8 cellular contexts compared by ENCODE assay signal in genomic region chr1:203006948-203007871, GRCh38. TPM values are rescaled to one million over a fixed set of nuclear protein-coding genes. Genes with fewer than 3 reads are reported as not detected.
DNase-seq lines count a peak whose midpoint lies in the region; ATAC-seq and TF ChIP-seq lines count a peak whose summit lies in the region.

TMEM183A (plus strand) TSS chr1:203007374; CDS start chr1:203007466, 92 bp downstream.

- H3K4me2 ChIP-seq in parathyroid adenoma (ENCODE audit: low read length) = peak within 1 kb of the TSS; percentile 65

- H3K27me3 ChIP-seq in adipocyte (replicated peaks; ENCODE audit: control insufficient read depth, insufficient read depth, low read length) (no peaks in the 10 kb centered on the region), cardiac muscle cell (no peaks in the 10 kb centered on the region), parathyroid adenoma (ENCODE audit: control insufficient read depth, insufficient read depth, low read length) (no peaks in the 10 kb centered on the region), tibial nerve (no peaks in the 10 kb centered on the region)

- peaks cover 13% of the 10 kb centered on the region for H3K4me1 ChIP-seq in adipocyte (ENCODE audit: control insufficient read depth, insufficient read depth, low read length)
- peaks cover 5% of the 10 kb centered on the region for H3K4me1 ChIP-seq in cardiac muscle cell (ENCODE audit: low read depth)
- H3K4me1 ChIP-seq in parathyroid adenoma = no peaks in the 10 kb centered on the region
- H3K4me1 ChIP-seq in tibial nerve = peaks cover 0 to 26% (median 12%) of the 10 kb centered on the region in 4 donors

- peaks cover 35% of the 10 kb centered on the region for H3K36me3 ChIP-seq in adipocyte (ENCODE audit: control insufficient read depth, insufficient read depth, low read length, severe bottlenecking)
- peaks cover 27% of the 10 kb centered on the region for H3K36me3 ChIP-seq in cardiac muscle cell
- no peaks in the 10 kb centered on the region for H3K36me3 ChIP-seq in parathyroid adenoma (ENCODE audit: control insufficient read depth, insufficient read depth, low read length)
- H3K36me3 ChIP-seq in tibial nerve = peaks cover 0 to 34% (median 0%) of the 10 kb centered on the region in 3 donors

- H3K79me2 ChIP-seq in parathyroid adenoma = peaks cover 3% of the 10 kb centered on the region

- DNase-seq in GM12865 (ENCODE audit: low read depth) (peak; percentile 99), NCI-H1436 (lab: John Stamatoyannopoulos, UW) (peak; percentile 99), T follicular helper cell (ENCODE audit: low read depth) (peak; percentile 94), adipocyte (ENCODE audit: low read depth) (peak; percentile 99), cardiac muscle cell (ENCODE audit: low read depth in 1 of 2, low spot score in 1 of 2) (peak; percentile 98), tibial nerve (ENCODE audit: low spot score in 2 of 2) (peak; percentile 93 to 94)

- H3K27ac ChIP-seq in cardiac muscle cell (peak within 1 kb of the TSS; percentile 96), parathyroid adenoma (peak within 1 kb of the TSS; percentile 87), tibial nerve (peak within 1 kb of the TSS; percentile 71 to 94 (median 90))

- peak; percentile 95 for ATAC-seq in HG02763 (IDR thresholded peaks at IDR 0.05; ENCODE audit: unreplicated experiment)

- H2AFZ ChIP-seq in parathyroid adenoma = peak within 1 kb of the TSS; percentile 90

- peak; percentile 76 to 92 for TF ChIP-seq POLR2A in tibial nerve (IDR thresholded peaks at IDR 0.05)

- H3K9ac ChIP-seq in adipocyte (ENCODE audit: low read length) (peak within 1 kb of the TSS; percentile 98), parathyroid adenoma (peak within 1 kb of the TSS; percentile 94)

- TF ChIP-seq CTCF in GM12865 (IDR thresholded peaks at IDR 0.05; ENCODE audit: insufficient read depth, low read depth, low read length, missing control alignments) = no peak
- TF ChIP-seq CTCF in cardiac muscle cell (IDR thresholded peaks at IDR 0.05; ENCODE audit: low read depth, low read length) = no peak
- TF ChIP-seq CTCF in parathyroid adenoma (IDR thresholded peaks at IDR 0.05) = no peak
- TF ChIP-seq CTCF in tibial nerve (IDR thresholded peaks at IDR 0.05) = no peak

- 0 to 1% methylated on average over 34 to 55 of the region's 78 CpGs for WGBS in tibial nerve, 2 donors

- H3K9me3 ChIP-seq in adipocyte (ENCODE audit: control insufficient read depth, low read length) (no peaks in the 10 kb centered on the region), cardiac muscle cell (ENCODE audit: low read depth) (no peaks in the 10 kb centered on the region), parathyroid adenoma (ENCODE audit: control insufficient read depth, low read length) (no peaks in the 10 kb centered on the region), tibial nerve (no peaks in the 10 kb centered on the region)

- peak; percentile 57 to 98 for TF ChIP-seq EP300 in tibial nerve (IDR thresholded peaks at IDR 0.05)

- H3K4me3 ChIP-seq in GM12865 (ENCODE audit: low read depth, low read length) (peak within 1 kb of the TSS; percentile 81), adipocyte (ENCODE audit: low read length) (peak within 1 kb of the TSS; percentile 94), cardiac muscle cell (peak within 1 kb of the TSS; percentile 68), parathyroid adenoma (ENCODE audit: low read depth, low read length) (peak within 1 kb of the TSS; percentile 71), tibial nerve (peak within 1 kb of the TSS; percentile 75 to 94 (median 89))

RNA-seq across cellular contexts. Expression of gene TMEM183A, which starts in this region (rescaled TPM):
- total RNA-seq in cardiac muscle cell (67.1 and 109 TPM in 2 replicates), tibial nerve (10 to 100 TPM; 64.3 to 80.6 (median 74.7) TPM)
- 56.1 and 99.7 TPM in 2 replicates for polyA plus RNA-seq in cardiac muscle cell

Comparison
In these comparisons a context has a peak if more than half of its experiments do, and no peak if none do; other contexts are left out.
1. Peak in every context shown above with its lines: DNase-seq, ATAC-seq, H3K4me3 ChIP-seq and H3K27ac ChIP-seq.